In the genomic region with DNA sequence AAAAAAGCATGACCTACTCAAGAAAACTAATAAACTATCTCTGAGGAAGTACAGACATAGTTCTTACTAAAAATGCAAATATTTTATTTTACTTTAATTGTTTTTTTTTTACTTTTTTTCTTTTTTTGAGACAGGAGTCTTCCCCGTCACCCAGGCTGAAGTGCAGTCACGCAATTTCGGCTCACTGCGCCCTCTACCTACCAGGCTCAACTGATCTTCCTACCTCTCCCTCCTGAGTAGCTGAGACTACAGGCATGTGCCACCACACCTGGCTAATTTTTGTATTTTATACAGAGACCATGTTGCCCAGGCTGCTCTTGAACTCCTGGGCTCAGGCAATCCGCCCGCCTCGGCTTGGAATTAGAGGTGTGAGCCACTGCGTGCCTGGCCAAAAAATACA, we compare ENCODE assay signal across 17 cellular contexts.
DNase-seq lines count a peak whose midpoint lies in the region; ATAC-seq and TF ChIP-seq lines count a peak whose summit lies in the region.
"Had no signal": no experiment of that assay in that cellular context is flagged by ENCODE, and none has a peak within 500 bp of the region (broad histone marks: within the 10 kb centered on the region; RNA-seq: fewer than 3 reads in every experiment).

No MANE protein-coding gene starts in this region.

- intact Hi-C loops in transverse colon (cut with DNase I; ENCODE audit: low total_unique reads): no loop called here

- no peak overlapping the region for H4K8ac ChIP-seq in neuronal stem cell (ENCODE audit: low read depth, low read length)

- ATAC-seq in GM18868 (IDR thresholded peaks at IDR 0.05; ENCODE audit: unreplicated experiment) (peak; percentile 74), GM18517 (IDR thresholded peaks at IDR 0.05; ENCODE audit: unreplicated experiment) (no peak), GM21367 (IDR thresholded peaks at IDR 0.05; ENCODE audit: unreplicated experiment) (no peak), GM21619 (IDR thresholded peaks at IDR 0.05; ENCODE audit: unreplicated experiment) (no peak)
- ATAC-seq: right cardiac atrium had no signal

- H4K91ac ChIP-seq in neuronal stem cell (ENCODE audit: low read depth, low read length, poor library complexity): no peak overlapping the region

- H3K18ac ChIP-seq in neuronal stem cell (ENCODE audit: low read length): no peak overlapping the region

- no peak overlapping the region for H3K4me2 ChIP-seq in neuronal stem cell (ENCODE audit: insufficient read depth, low read length, poor library complexity, severe bottlenecking)
- H3K4me2 ChIP-seq: KMS-11 had no signal

- H2BK5ac ChIP-seq in neuronal stem cell (ENCODE audit: low read length): no peak overlapping the region

- H3K9me3 ChIP-seq in NT2/D1 (ENCODE audit: insufficient read depth, low read length) (no peaks in the 10 kb centered on the region), neuronal stem cell (replicated peaks in 1 of 2; ENCODE audit: control insufficient read depth in 2 of 2, insufficient read depth in 1 of 2, low read depth in 1 of 2, low read length in 2 of 2) (no peaks in the 10 kb centered on the region), transverse colon (no peaks in the 10 kb centered on the region)

- no peak overlapping the region for H2BK15ac ChIP-seq in neuronal stem cell (ENCODE audit: low read length)

- H3K9ac ChIP-seq in NT2/D1 (ENCODE audit: insufficient read length, low read depth): no peak overlapping the region
- no peak overlapping the region for H3K9ac ChIP-seq in neuronal stem cell (ENCODE audit: low read depth, low read length, poor library complexity)
- H3K9ac ChIP-seq: KMS-11 had no signal

- H3K4me1 ChIP-seq in NT2/D1 (ENCODE audit: insufficient read depth, insufficient read length) (no peaks in the 10 kb centered on the region), neuronal stem cell (ENCODE audit: control insufficient read depth in 2 of 2, insufficient read depth in 1 of 2, low read depth in 1 of 2, low read length in 2 of 2) (no peaks in the 10 kb centered on the region), transverse colon (no peaks in the 10 kb centered on the region)

- peak; percentile 25 for DNase-seq in NT2/D1 (ENCODE audit: low read depth, low spot score)
- DNase-seq in iPS DF 19.7 (ENCODE audit: low read depth, low spot score): peak; percentile 25
- DNase-seq in neuronal stem cell (ENCODE audit: low spot score): peak; percentile 3
- no peak for DNase-seq in transverse colon
- DNase-seq: activated CD4-positive, alpha-beta T cell treated with anti-CD3 and anti-CD28 coated beads for 4 hours; activated naive CD4-positive, alpha-beta T cell; aorta; foreskin fibroblast; GF-D8; NCI-H1105 treated with DMSO at 0.1 percent for 48 hours; right cardiac atrium; SHP77 had no signal

- H3K23ac ChIP-seq in neuronal stem cell (ENCODE audit: low read depth, low read length, poor library complexity): no peak overlapping the region

- no peaks in the 10 kb centered on the region for H3K79me1 ChIP-seq in neuronal stem cell (ENCODE audit: low read depth, low read length)

- no peak overlapping the region for H2BK12ac ChIP-seq in neuronal stem cell (ENCODE audit: low read length)

- H3K14ac ChIP-seq in neuronal stem cell (ENCODE audit: low read length): no peak overlapping the region

- H3K36me3 ChIP-seq in NT2/D1 (ENCODE audit: insufficient read depth, insufficient read length, low read length) (no peaks in the 10 kb centered on the region), neuronal stem cell (replicated peaks in 1 of 2; ENCODE audit: control insufficient read depth in 2 of 2, insufficient read depth in 2 of 2, low read length in 2 of 2) (no peaks in the 10 kb centered on the region), transverse colon (no peaks in the 10 kb centered on the region)

- no peak overlapping the region for H2AK5ac ChIP-seq in neuronal stem cell (ENCODE audit: low read depth, low read length)

- no peak overlapping the region for H3K27ac ChIP-seq in neuronal stem cell (replicated peaks; ENCODE audit: low read length)
- H3K27ac ChIP-seq in transverse colon: no peak overlapping the region
- H3K27ac ChIP-seq: KMS-11 had no signal

- H3K4me3 ChIP-seq in NT2/D1 (ENCODE audit: insufficient read length, low read depth) (no peak overlapping the region), neuronal stem cell (ENCODE audit: low read length in 2 of 2) (no peak overlapping the region), transverse colon (no peak overlapping the region)

- no peak for TF ChIP-seq EP300 in transverse colon (IDR thresholded peaks at IDR 0.05; ENCODE audit: low read depth)

- no peak for TF ChIP-seq POLR2A in transverse colon (IDR thresholded peaks at IDR 0.05)

- H2BK120ac ChIP-seq in neuronal stem cell (ENCODE audit: low read depth, low read length): no peak overlapping the region

- H2AFZ ChIP-seq in neuronal stem cell (ENCODE audit: low read length): no peak overlapping the region

- WGBS in neuronal stem cell (ENCODE audit: extremely low coverage in 2 of 2, insufficient read length in 2 of 2, insufficient replicate concordance in 1 of 2), 2 donors: no CpG with 5 or more reads among the region's 8 CpGs
- 79 to 82% methylated on average over 4 to 8 of the region's 8 CpGs for WGBS in transverse colon (ENCODE audit: low coverage in 1 of 2), 2 donors

- H3K4ac ChIP-seq in neuronal stem cell (ENCODE audit: low read length): no peak overlapping the region

- H3K27me3 ChIP-seq in NT2/D1 (ENCODE audit: insufficient read depth, insufficient read length): no peaks in the 10 kb centered on the region
- no peaks in the 10 kb centered on the region for H3K27me3 ChIP-seq in neuronal stem cell (ENCODE audit: control insufficient read depth in 3 of 3, insufficient read depth in 3 of 3, low read depth in 1 of 3, low read length in 3 of 3)
- H3K27me3 ChIP-seq in transverse colon: no peaks in the 10 kb centered on the region

- in situ Hi-C loops in transverse colon (cut with MboI; ENCODE audit: low pct_ligation_motif_present in 1 of 4, low pct_unique_long_range_greater_than_20kb in 1 of 4, low sequenced_read_pairs in 3 of 4): no loop called here

- TF ChIP-seq CTCF in transverse colon (IDR thresholded peaks at IDR 0.05): no peak
